In the genomic region with DNA sequence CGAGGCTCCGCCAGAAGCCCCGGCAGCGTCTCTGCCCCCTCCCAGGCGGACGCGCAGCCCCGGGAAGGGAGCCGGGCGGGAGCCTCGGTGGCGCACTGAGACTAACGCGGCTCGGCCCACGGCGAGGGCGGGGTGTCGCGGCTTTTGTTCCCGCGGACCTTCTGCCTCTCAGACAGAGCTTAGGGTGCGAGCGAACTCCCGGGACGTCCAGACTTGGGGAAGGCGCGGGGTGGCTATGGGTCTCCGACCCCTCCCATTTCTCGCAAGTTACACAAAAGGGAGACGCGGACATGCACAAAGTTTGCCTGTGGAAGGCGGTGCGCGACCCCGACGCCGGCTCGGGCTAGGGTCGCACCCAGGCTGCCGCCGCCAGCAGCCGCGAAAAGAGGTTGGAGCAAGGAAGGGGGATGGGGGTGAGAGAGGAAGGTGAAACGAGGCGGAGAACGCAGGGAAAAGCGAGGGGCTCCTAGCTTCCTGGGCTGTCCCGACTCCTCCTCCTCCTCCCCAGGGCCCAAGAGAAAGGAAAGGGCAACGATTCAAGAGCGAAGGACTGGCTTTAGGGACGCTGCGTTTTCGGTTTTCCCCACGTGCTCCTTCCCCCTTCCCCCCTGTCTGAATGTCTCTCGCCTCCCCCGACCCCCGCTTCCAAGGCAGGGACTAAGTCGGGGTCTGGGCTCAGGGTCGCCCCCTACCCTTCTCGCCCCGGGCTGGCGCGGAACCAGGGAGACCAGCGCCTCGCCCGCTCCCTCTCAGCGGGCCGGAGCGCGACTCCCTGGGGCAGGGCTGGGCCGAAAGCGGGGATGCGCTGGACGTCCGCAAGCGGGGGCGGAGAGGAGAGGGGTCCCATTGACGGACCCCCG, we compare ENCODE assay signal across 8 cellular contexts. TPM values are rescaled to one million over a fixed set of nuclear protein-coding genes. Genes with fewer than 3 reads are reported as not detected.
DNase-seq lines count a peak whose midpoint lies in the region; ATAC-seq and TF ChIP-seq lines count a peak whose summit lies in the region.

No MANE protein-coding gene starts in this region.

- H3K27me3 ChIP-seq in BJ (ENCODE audit: control insufficient read depth, insufficient read depth, low read length), result no peaks in the 10 kb centered on the region
- no peaks in the 10 kb centered on the region for H3K27me3 ChIP-seq in esophagus muscularis mucosa

- H3K4me3 ChIP-seq in BJ (ENCODE audit: low read depth, low read length), result peak overlapping the region; percentile 80
- peak overlapping the region; percentile 76 to 96 (median 90) for H3K4me3 ChIP-seq in esophagus muscularis mucosa

- TF ChIP-seq EP300 in esophagus muscularis mucosa (IDR thresholded peaks at IDR 0.05), result no peak

- H3K27ac ChIP-seq in esophagus muscularis mucosa (replicated peaks in 1 of 4), result peak overlapping the region; percentile 87 to 92 (median 88)

- TF ChIP-seq CTCF in BJ (IDR thresholded peaks at IDR 0.05; ENCODE audit: insufficient read depth, low read depth, low read length) (no peak), esophagus muscularis mucosa (IDR thresholded peaks at IDR 0.05) (no peak)

- no peak for TF ChIP-seq POLR2A in esophagus muscularis mucosa (IDR thresholded peaks at IDR 0.05; ENCODE audit: low read depth)

- H3K4me1 ChIP-seq in esophagus muscularis mucosa, result peaks cover 36 to 51% (median 50%) of the 10 kb centered on the region in 4 donors

- DNase-seq in BJ (ENCODE audit: low read depth) (no peak), GM19240 (ENCODE audit: insufficient read length, low spot score) (peak; percentile 23), NCI-H526 treated with DMSO at 0.1 percent for 48 hours (lab: John Stamatoyannopoulos, UW) (peak; percentile 40), esophagus muscularis mucosa (ENCODE audit: extremely low spot score) (no peak), mucosa of gallbladder (ENCODE audit: low spot score) (peak; percentile 61)
- peak; percentile 61 for DNase-seq in activated T-cell treated with anti-CD3 and anti-CD28 coated beads, Interleukin-2, amount 50 U/mL, for 1 hour
- DNase-seq in stimulated activated naive CD4-positive, alpha-beta T cell treated with Interleukin-2 at 50 U/mL for 16 hours (lab: John Stamatoyannopoulos, UW), result peak; percentile 15

- POLR2A ChIA-PET in BJ (lab: Charles Lee), result no interaction called here

- H3K36me3 ChIP-seq in BJ (ENCODE audit: control insufficient read depth, insufficient read depth, low read length) (no peaks in the 10 kb centered on the region), esophagus muscularis mucosa (no peaks in the 10 kb centered on the region)

- intact Hi-C loops in esophagus muscularis mucosa (cut with DNase I), result loop anchor here (1.0 to 10.0 kb wide), 4 partner anchors 38 to 289 kb away; no protein-coding TSS in a partner anchor

- H3K9me3 ChIP-seq in esophagus muscularis mucosa, result no peaks in the 10 kb centered on the region

- peak; percentile 47 for ATAC-seq in HG03432 (IDR thresholded peaks at IDR 0.05; ENCODE audit: unreplicated experiment)

- under 1% methylated on average over 41 of the region's 80 CpGs for WGBS in esophagus muscularis mucosa

- CTCF ChIA-PET in BJ (lab: Yijun Ruan, JAX), result interaction anchor here (0.7 to 2.5 kb wide), 24 partner anchors 10 to 647 kb away, joined by 3 to 11 read pairs (median 4); no protein-coding TSS in a partner anchor

RNA-seq across cellular contexts. Expression of a gene that starts 0.7 kb away (rescaled TPM):
- polyA plus RNA-seq in BJ (2011; rRNA removed), result 778 and 964 TPM in 2 replicates
- 241 and 278 TPM in 2 replicates for polyA minus RNA-seq in BJ (2011; rRNA and poly(A)+ RNA removed)
- total RNA-seq in esophagus muscularis mucosa (100 to 1,000 TPM; 459 to 790 (median 624) TPM), mucosa of gallbladder (857 TPM)

Comparison
In these comparisons a context has a peak if more than half of its experiments do, and no peak if none do; other contexts are left out.
1. DNase-seq: peak in GM19240 (single experiment), NCI-H526 treated with DMSO at 0.1 percent for 48 hours (single experiment), activated T-cell treated with anti-CD3 and anti-CD28 coated beads, Interleukin-2, amount 50 U/mL, for 1 hour (single experiment), mucosa of gallbladder (single experiment) and stimulated activated naive CD4-positive, alpha-beta T cell treated with Interleukin-2 at 50 U/mL for 16 hours (single experiment); none in BJ (single experiment) and esophagus muscularis mucosa (single experiment).